25 cellular contexts compared by ENCODE assay signal in genomic region chr2:211368467-211368866, GRCh38.
"Had no signal": no experiment of that assay in that cellular context is flagged by ENCODE, and none has a peak within 500 bp of the region (broad histone marks: within the 10 kb centered on the region; RNA-seq: fewer than 3 reads in every experiment).

No MANE protein-coding gene starts in this region.

- H3K27ac ChIP-seq: colonic mucosa, esophagus muscularis mucosa, heart right ventricle, lower lobe of right lung, parathyroid adenoma, prostate gland, sigmoid colon, testis, tibial artery had no signal

- ATAC-seq: heart right ventricle; left ventricle myocardium superior; lower lobe of right lung; natural killer cell; right cardiac atrium; stimulated activated naive CD8-positive, alpha-beta T cell treated with anti-CD3 and anti-CD28 coated beads, Interleukin-15, Interleukin-2, amounts not matched to agents 100 U/mL and 50 U/mL, for 24 hours had no signal

- H3K9me3 Mint-ChIP-seq: dendritic cell treated with granulocyte-macrophage colony-stimulating factor and Interleukin-4, amounts not matched to agents 40 ng/mL and 50 ng/mL, for 4 days had no signal

- DNase-seq: colonic mucosa; effector CD8-positive, alpha-beta T cell; endodermal cell; foreskin melanocyte; glutamatergic neuron; heart right ventricle; hippocampal formation; immature natural killer cell; left ventricle myocardium superior; lower lobe of right lung; natural killer cell; right cardiac atrium; sigmoid colon; stimulated activated CD4-positive, alpha-beta T cell treated with anti-CD3 and anti-CD28 coated beads, Interleukin-2, amount 100 ng/mL, for 24 hours; stimulated activated CD4-positive, alpha-beta T cell treated with anti-CD3 and anti-CD28 coated beads, Interleukin-4, amount 100 ng/mL, for 24 hours; stimulated activated naive CD8-positive, alpha-beta T cell treated with anti-CD3 and anti-CD28 coated beads, Interleukin-15, Interleukin-2, amounts not matched to agents 100 U/mL and 50 U/mL, for 24 hours; substantia nigra; testis; tibial artery had no signal

- H3K79me2 ChIP-seq: parathyroid adenoma had no signal

- H3K27me3 Mint-ChIP-seq: dendritic cell treated with granulocyte-macrophage colony-stimulating factor and Interleukin-4, amounts not matched to agents 40 ng/mL and 50 ng/mL, for 4 days; type B pancreatic cell had no signal

- H3K36me3 ChIP-seq: colonic mucosa, esophagus muscularis mucosa, heart right ventricle, lower lobe of right lung, prostate gland, sigmoid colon, tibial artery had no signal

- H2AFZ ChIP-seq: parathyroid adenoma had no signal

- H3K4me1 ChIP-seq: colonic mucosa, esophagus muscularis mucosa, heart right ventricle, lower lobe of right lung, parathyroid adenoma, prostate gland, sigmoid colon, testis, tibial artery had no signal

- H3K4me3 Mint-ChIP-seq: dendritic cell treated with granulocyte-macrophage colony-stimulating factor and Interleukin-4, amounts not matched to agents 40 ng/mL and 50 ng/mL, for 4 days; endodermal cell; immature natural killer cell; natural killer cell; stimulated activated effector memory CD8-positive, alpha-beta T cell treated with anti-CD3 and anti-CD28 coated beads, Interleukin-12 subunit alpha, Interleukin-12 subunit beta, amount 100 ng/mL, for 72 hours; type B pancreatic cell had no signal

- H3K4me1 Mint-ChIP-seq: immature natural killer cell; natural killer cell; stimulated activated effector memory CD8-positive, alpha-beta T cell treated with anti-CD3 and anti-CD28 coated beads, Interleukin-12 subunit alpha, Interleukin-12 subunit beta, amount 100 ng/mL, for 72 hours had no signal

- H3K36me3 Mint-ChIP-seq: immature natural killer cell; natural killer cell; stimulated activated effector memory CD8-positive, alpha-beta T cell treated with anti-CD3 and anti-CD28 coated beads, Interleukin-12 subunit alpha, Interleukin-12 subunit beta, amount 100 ng/mL, for 72 hours; type B pancreatic cell had no signal

- H3K27ac Mint-ChIP-seq: dendritic cell treated with granulocyte-macrophage colony-stimulating factor and Interleukin-4, amounts not matched to agents 40 ng/mL and 50 ng/mL, for 4 days; immature natural killer cell; natural killer cell; stimulated activated effector memory CD8-positive, alpha-beta T cell treated with anti-CD3 and anti-CD28 coated beads, Interleukin-12 subunit alpha, Interleukin-12 subunit beta, amount 100 ng/mL, for 72 hours; type B pancreatic cell had no signal

- H3K27me3 ChIP-seq: colonic mucosa, esophagus muscularis mucosa, heart right ventricle, sigmoid colon, testis, tibial artery had no signal

- H3K9ac ChIP-seq: parathyroid adenoma had no signal

- H3K4me3 ChIP-seq: colonic mucosa, esophagus muscularis mucosa, heart right ventricle, lower lobe of right lung, prostate gland, sigmoid colon, testis, tibial artery had no signal

- H3K9me3 ChIP-seq: colonic mucosa, esophagus muscularis mucosa, heart right ventricle, lower lobe of right lung, prostate gland, sigmoid colon, testis, tibial artery had no signal
